8 cellular contexts compared by ENCODE assay signal in genomic region chr1:43171312-43171875, GRCh38. TPM values are rescaled to one million over a fixed set of nuclear protein-coding genes. Genes with fewer than 3 reads are reported as not detected.
DNase-seq lines count a peak whose midpoint lies in the region; ATAC-seq and TF ChIP-seq lines count a peak whose summit lies in the region.

No MANE protein-coding gene starts in this region.

- peaks cover 1% of the 10 kb centered on the region for H3K9me3 Mint-ChIP-seq in activated naive CD8-positive, alpha-beta T cell treated with anti-CD3 and anti-CD28 coated beads, Interleukin-2, amount 10 ng/mL, durations not matched to agents 7 days and 5 days

- no peaks in the 10 kb centered on the region for H3K9me3 ChIP-seq in tibial artery

- ATAC-seq in activated naive CD8-positive, alpha-beta T cell treated with anti-CD3 and anti-CD28 coated beads, Interleukin-2, amount 10 ng/mL, durations not matched to agents 7 days and 5 days (ENCODE audit: low read depth), result no peak
- peak; percentile 10 for ATAC-seq in left lobe of liver

- H3K4me3 Mint-ChIP-seq in activated naive CD8-positive, alpha-beta T cell treated with anti-CD3 and anti-CD28 coated beads, Interleukin-2, amount 10 ng/mL, durations not matched to agents 7 days and 5 days, result peak overlapping the region; percentile 94

- DNase-seq in AG04449 (ENCODE audit: low read depth, low spot score) (no peak), HEK293T (ENCODE audit: extremely low spot score) (peak; percentile 12), left lobe of liver (ENCODE audit: low spot score) (no peak), tibial artery (no peak), nucleus accumbens (lab: John Stamatoyannopoulos, UW) (no peak)
- no peak for DNase-seq in activated naive CD8-positive, alpha-beta T cell treated with anti-CD3 and anti-CD28 coated beads, Interleukin-2, amount 10 ng/mL, durations not matched to agents 7 days and 5 days
- no peak for DNase-seq in activated effector memory CD4-positive, alpha-beta T cell treated with Interleukin-2 at 50 U/mL for 16 hours
- DNase-seq in activated CD8-positive, alpha-beta memory T cell treated with anti-CD3 and anti-CD28 coated beads, Interleukin-2, amount 50 U/mL, for 4 hours, result no peak

- peaks cover 21% of the 10 kb centered on the region for H3K4me1 Mint-ChIP-seq in activated naive CD8-positive, alpha-beta T cell treated with anti-CD3 and anti-CD28 coated beads, Interleukin-2, amount 10 ng/mL, durations not matched to agents 7 days and 5 days

- peaks cover 0 to 20% (median 10%) of the 10 kb centered on the region in 4 donors for H3K4me1 ChIP-seq in tibial artery

- peaks cover 0 to 5% of the 10 kb centered on the region in 2 donors for H3K27me3 ChIP-seq in tibial artery

- intact Hi-C loops in tibial artery (cut with DNase I; ENCODE audit: low total_unique reads), result loop anchor here (10.0 kb wide), 1 partner anchor 193 kb away; the partner anchor contains the start of gene ELOVL1

- H3K4me3 ChIP-seq in AG04449 (ENCODE audit: low read depth, low read length) (peak overlapping the region; percentile 95), tibial artery (peak overlapping the region; percentile 67 to 95)

- H3K27ac ChIP-seq in tibial artery, result peak overlapping the region; percentile 59 to 70

- no peak for TF ChIP-seq CTCF in AG04449 (IDR thresholded peaks at IDR 0.05; ENCODE audit: insufficient read depth, low read length, missing control alignments)
- no peak for TF ChIP-seq CTCF in tibial artery (IDR thresholded peaks at IDR 0.05)

- H3K36me3 ChIP-seq in tibial artery, result peaks cover 15 to 40% (median 36%) of the 10 kb centered on the region in 3 donors

- H3K27me3 Mint-ChIP-seq in activated naive CD8-positive, alpha-beta T cell treated with anti-CD3 and anti-CD28 coated beads, Interleukin-2, amount 10 ng/mL, durations not matched to agents 7 days and 5 days, result peaks cover 15% of the 10 kb centered on the region

- CTCF ChIA-PET in AG04449 (lab: Yijun Ruan, JAX), result interaction anchor here (1.0 to 1.2 kb wide), 2 partner anchors 56 to 259 kb away, joined by 3 read pairs; no protein-coding TSS in a partner anchor
- CTCF ChIA-PET in HEK293T (lab: Yijun Ruan, JAX), result interaction anchor here (0.7 kb wide), 1 partner anchor 405 kb away, joined by 3 read pairs; the partner anchor contains the start of gene P3H1

- POLR2A ChIA-PET in AG04449 (lab: Yijun Ruan, JAX), result interaction anchor here (1.5 kb wide), 1 partner anchor 35 kb away, joined by 6 read pairs; no protein-coding TSS in a partner anchor
- POLR2A ChIA-PET in HEK293T (lab: Yijun Ruan, JAX), result interaction anchor here (1.0 kb wide), 1 partner anchor 247 kb away, joined by 3 read pairs; no protein-coding TSS in a partner anchor
- POLR2A ChIA-PET in activated naive CD8-positive, alpha-beta T cell treated with anti-CD3 and anti-CD28 coated beads, Interleukin-2, amount 10 ng/mL, durations not matched to agents 7 days and 5 days (lab: Charles Lee), result interaction anchor here (1.1 to 1.5 kb wide), 2 partner anchors 197 to 404 kb away, joined by 4 to 5 read pairs; partner anchors contain the start of gene C1orf50

- H3K27ac Mint-ChIP-seq in activated naive CD8-positive, alpha-beta T cell treated with anti-CD3 and anti-CD28 coated beads, Interleukin-2, amount 10 ng/mL, durations not matched to agents 7 days and 5 days, result peak overlapping the region; percentile 91

- peaks cover 14% of the 10 kb centered on the region for H3K36me3 Mint-ChIP-seq in activated naive CD8-positive, alpha-beta T cell treated with anti-CD3 and anti-CD28 coated beads, Interleukin-2, amount 10 ng/mL, durations not matched to agents 7 days and 5 days

TF ChIP-seq in HEK293T, 16 proteins besides CTCF, POLR2A, EP300 and RAD21:
- TF ChIP-seq FOXM1 (IDR thresholded peaks at IDR 0.05; ENCODE audit: borderline replicate concordance), result no peak
- TF ChIP-seq TARDBP (IDR thresholded peaks at IDR 0.05), result no peak
- TF ChIP-seq NFRKB (IDR thresholded peaks at IDR 0.05), result no peak
- no peak for TF ChIP-seq LEF1 (IDR thresholded peaks at IDR 0.05; ENCODE audit: borderline replicate concordance)
- no peak for TF ChIP-seq CTBP1 (IDR thresholded peaks at IDR 0.05; ENCODE audit: borderline replicate concordance)
- no peak for TF ChIP-seq L3MBTL2 (conservative IDR thresholded peaks at IDR 0.05)
- TF ChIP-seq PKNOX1 (IDR thresholded peaks at IDR 0.05), result no peak
- TF ChIP-seq ZNF384 (IDR thresholded peaks at IDR 0.05), result no peak
- no peak for TF ChIP-seq HDGF (IDR thresholded peaks at IDR 0.05; ENCODE audit: borderline replicate concordance)
- TF ChIP-seq ARNT (IDR thresholded peaks at IDR 0.05), result no peak
- no peak for TF ChIP-seq FOXK2 (IDR thresholded peaks at IDR 0.05)
- TF ChIP-seq ELF4 (IDR thresholded peaks at IDR 0.05), result no peak
- no peak for TF ChIP-seq SP1 (IDR thresholded peaks at IDR 0.05)
- no peak for TF ChIP-seq BHLHE40 (IDR thresholded peaks at IDR 0.05; ENCODE audit: borderline replicate concordance)
- no peak for TF ChIP-seq SUZ12 (IDR thresholded peaks at IDR 0.05)
- no peak for TF ChIP-seq FOXA1 (IDR thresholded peaks at IDR 0.05)

RNA-seq across cellular contexts. Expression of gene EBNA1BP2, which starts 0.7 kb away (rescaled TPM):
- 10 to 100 TPM; 34.5 to 40.0 TPM for total RNA-seq in activated naive CD8-positive, alpha-beta T cell treated with anti-CD3 and anti-CD28 coated beads, Interleukin-2, amount 10 ng/mL, durations not matched to agents 7 days and 5 days
- total RNA-seq in left lobe of liver, result 76.1 TPM

RNA-seq across cellular contexts. Expression of gene CFAP57, which starts 0.7 kb away (rescaled TPM):
- not detected for total RNA-seq in activated naive CD8-positive, alpha-beta T cell treated with anti-CD3 and anti-CD28 coated beads, Interleukin-2, amount 10 ng/mL, durations not matched to agents 7 days and 5 days
- total RNA-seq in left lobe of liver, result not detected
